Comparison of ENCODE assay signal across 14 cellular contexts in the genomic region with DNA sequence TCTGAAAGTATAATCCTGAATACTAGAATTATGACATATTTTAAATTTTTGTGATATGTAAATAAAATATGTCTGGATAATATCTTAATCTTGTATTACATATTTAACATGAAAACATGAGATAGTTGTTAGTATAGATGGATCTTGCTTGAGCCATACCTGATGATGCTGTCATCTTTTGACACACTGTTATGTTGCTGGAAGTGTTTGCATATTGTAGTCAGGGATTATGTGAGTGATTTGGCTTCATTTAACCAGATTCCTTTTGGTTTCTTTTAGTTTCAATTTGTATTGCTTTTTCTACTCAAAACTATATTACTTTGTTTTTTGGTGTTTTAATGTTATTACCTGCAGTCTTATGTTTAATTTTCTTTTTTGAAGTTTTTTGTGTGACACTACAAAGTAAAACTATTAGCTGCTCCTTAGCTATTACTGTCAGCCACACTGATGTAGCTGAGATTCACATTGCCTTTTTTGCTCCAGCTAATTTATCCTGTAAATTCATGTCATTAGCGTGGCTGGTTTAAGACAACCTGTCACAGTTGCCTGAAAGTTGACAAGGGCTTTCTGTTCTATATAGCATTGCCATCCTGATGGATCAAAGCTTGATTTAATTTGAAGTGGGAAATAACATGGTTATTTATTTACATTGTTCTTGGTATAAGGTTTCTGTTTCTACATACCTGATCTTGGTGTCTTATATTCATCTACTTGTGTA. TPM values are rescaled to one million over a fixed set of nuclear protein-coding genes. Genes with fewer than 3 reads are reported as not detected.
A peak's percentile ranks its signal among the peaks of the same experiment; 100 is the strongest.
DNase-seq lines count a peak whose midpoint lies in the region; ATAC-seq and TF ChIP-seq lines count a peak whose summit lies in the region.
"Had no signal": no experiment of that assay in that cellular context is flagged by ENCODE, and none has a peak within 500 bp of the region (broad histone marks: within the 10 kb centered on the region; RNA-seq: fewer than 3 reads in every experiment).

No MANE protein-coding gene starts in this region.

- DNase-seq in AG10803 (ENCODE audit: low read depth): peak; percentile 8
- DNase-seq in foreskin keratinocyte: no peak
- DNase-seq in pons (ENCODE audit: low spot score): no peak
- DNase-seq in SHP77 treated with DMSO at 0.1 percent for 48 hours (lab: John Stamatoyannopoulos, UW): no peak
- DNase-seq in medulla oblongata (ENCODE audit: extremely low spot score): no peak
- no peak for DNase-seq in Peyer's patch
- DNase-seq: activated CD4-positive, alpha-beta memory T cell treated with anti-CD3 and anti-CD28 coated beads, Interleukin-2, amount 10 ng/mL, durations not matched to agents 7 days and 5 days; adrenal gland; dorsolateral prefrontal cortex; heart left ventricle; MM.1S; NCI-H524 had no signal

- H3K4me3 ChIP-seq in AG10803 (ENCODE audit: low read length): no peak overlapping the region
- H3K4me3 ChIP-seq in Peyer's patch: no peak overlapping the region
- H3K4me3 ChIP-seq: adrenal gland, dorsolateral prefrontal cortex, heart left ventricle had no signal

- TF ChIP-seq POLR2A in Peyer's patch (IDR thresholded peaks at IDR 0.05): no peak

- ATAC-seq in GM19351 (IDR thresholded peaks at IDR 0.05; ENCODE audit: unreplicated experiment) (peak; percentile 55), HG03342 (IDR thresholded peaks at IDR 0.05; ENCODE audit: unreplicated experiment) (peak; percentile 86), foreskin keratinocyte (peak; percentile 50)
- ATAC-seq: heart left ventricle had no signal

- H3K27me3 ChIP-seq in foreskin keratinocyte: no peaks in the 10 kb centered on the region
- no peaks in the 10 kb centered on the region for H3K27me3 ChIP-seq in Peyer's patch
- H3K27me3 ChIP-seq: adrenal gland, dorsolateral prefrontal cortex, heart left ventricle had no signal

- H3K9me3 ChIP-seq in Peyer's patch: no peaks in the 10 kb centered on the region
- H3K9me3 ChIP-seq: adrenal gland, heart left ventricle had no signal

- no peak for TF ChIP-seq CTCF in AG10803 (conservative IDR thresholded peaks at IDR 0.05; ENCODE audit: low read length)
- no peak for TF ChIP-seq CTCF in foreskin keratinocyte (conservative IDR thresholded peaks at IDR 0.05)
- TF ChIP-seq CTCF in Peyer's patch (IDR thresholded peaks at IDR 0.05): no peak

- no peak overlapping the region for H3K27ac ChIP-seq in foreskin keratinocyte
- no peak overlapping the region for H3K27ac ChIP-seq in Peyer's patch
- H3K27ac ChIP-seq: adrenal gland, dorsolateral prefrontal cortex, heart left ventricle had no signal

- H3K4me1 ChIP-seq in foreskin keratinocyte: peaks cover 16% of the 10 kb centered on the region
- peaks cover 0 to 27% (median 2%) of the 10 kb centered on the region in 4 donors for H3K4me1 ChIP-seq in Peyer's patch
- H3K4me1 ChIP-seq: adrenal gland had no signal

- H3K36me3 ChIP-seq in Peyer's patch: no peaks in the 10 kb centered on the region
- H3K36me3 ChIP-seq: adrenal gland had no signal

RNA-seq across cellular contexts. Expression of a gene that starts 33.7 kb away (rescaled TPM):
- total RNA-seq in foreskin keratinocyte (85.2 and 104 TPM in 2 replicates), Peyer's patch (10 to 100 TPM; 28.9 to 35.4 (median 32.5) TPM)
- 39.5 and 49.5 TPM in 2 replicates for polyA plus RNA-seq in foreskin keratinocyte

RNA-seq across cellular contexts. Expression of a gene that starts 59.4 kb away (rescaled TPM):
- total RNA-seq in foreskin keratinocyte (171 and 172 TPM in 2 replicates), Peyer's patch (10 to 100 TPM; 61.1 to 80.3 (median 73.5) TPM)
- 189 and 222 TPM in 2 replicates for polyA plus RNA-seq in foreskin keratinocyte
